In the genomic region with DNA sequence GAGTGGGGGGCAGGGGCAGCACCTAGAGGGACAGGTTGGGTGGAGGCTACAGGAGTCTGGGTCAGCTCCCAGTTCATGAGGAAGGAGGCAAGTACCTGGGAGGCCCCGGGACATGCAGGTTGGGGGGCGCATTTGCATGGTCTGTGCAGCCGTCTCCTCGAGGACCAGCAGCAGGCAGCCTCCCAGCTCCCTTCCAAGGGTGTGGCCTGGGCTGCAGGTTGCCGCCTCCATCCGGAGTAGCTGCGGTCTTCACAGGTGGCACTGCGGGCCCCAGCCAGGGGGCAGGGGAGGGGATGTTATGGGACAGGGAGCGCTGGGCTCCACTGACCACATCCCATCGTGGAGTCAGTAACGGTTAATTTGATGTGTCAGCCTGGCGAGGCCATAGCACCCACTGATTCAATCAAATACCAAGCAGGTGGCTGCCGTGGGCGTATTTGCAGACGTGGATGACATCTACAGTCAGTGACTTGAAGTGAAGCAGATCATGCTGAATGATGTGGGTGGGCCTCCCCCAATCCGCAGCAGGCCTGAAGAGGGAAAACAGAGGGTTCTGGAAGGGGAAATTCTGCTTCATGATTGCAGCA, we compare ENCODE assay signal across 9 cellular contexts.
DNase-seq lines count a peak whose midpoint lies in the region; ATAC-seq and TF ChIP-seq lines count a peak whose summit lies in the region.
"Had no signal": no experiment of that assay in that cellular context is flagged by ENCODE, and none has a peak within 500 bp of the region (broad histone marks: within the 10 kb centered on the region; RNA-seq: fewer than 3 reads in every experiment).

No MANE protein-coding gene starts in this region.

- no peaks in the 10 kb centered on the region for H3K27me3 ChIP-seq in left ventricle myocardium inferior (ENCODE audit: low read depth)
- no peaks in the 10 kb centered on the region for H3K27me3 ChIP-seq in right atrium auricular region
- peaks cover 6 to 12% of the 10 kb centered on the region in 2 experiments for H3K27me3 ChIP-seq in mesenchymal stem cell (ENCODE audit: control insufficient read depth in 1 of 2, insufficient read depth in 1 of 2, low read length in 2 of 2)
- no peaks in the 10 kb centered on the region for H3K27me3 ChIP-seq in aorta (ENCODE audit: control insufficient read depth in 1 of 2, insufficient read depth in 2 of 2, low read length in 1 of 2)
- H3K27me3 ChIP-seq in brain microvascular endothelial cell (replicated peaks), result no peaks in the 10 kb centered on the region

- no peak overlapping the region for H2AK5ac ChIP-seq in mesenchymal stem cell (ENCODE audit: low read length, severe bottlenecking)

- H2AFZ ChIP-seq in mesenchymal stem cell (ENCODE audit: low read depth, low read length), result no peak overlapping the region

- no peak overlapping the region for H3K18ac ChIP-seq in mesenchymal stem cell (ENCODE audit: low read depth in 1 of 2, low read length in 2 of 2)

- H3K27me3 Mint-ChIP-seq in activated CD4-positive, alpha-beta T cell treated with anti-CD3 and anti-CD28 coated beads, Interleukin-2, amount 10 ng/mL, durations not matched to agents 24 days and 14 days, result no peaks in the 10 kb centered on the region

- no peak overlapping the region for H2BK5ac ChIP-seq in mesenchymal stem cell (ENCODE audit: low read depth, low read length, poor library complexity, severe bottlenecking)

- no peak overlapping the region for H4K8ac ChIP-seq in mesenchymal stem cell (ENCODE audit: low read length)

- H3K9me3 ChIP-seq in left ventricle myocardium inferior (replicated peaks) (no peaks in the 10 kb centered on the region), right atrium auricular region (no peaks in the 10 kb centered on the region), mesenchymal stem cell (ENCODE audit: control insufficient read depth, low read length) (no peaks in the 10 kb centered on the region), aorta (ENCODE audit: control insufficient read depth, low read length) (no peaks in the 10 kb centered on the region)
- H3K9me3 ChIP-seq: thoracic aorta had no signal

- no peak overlapping the region for H2BK12ac ChIP-seq in mesenchymal stem cell (ENCODE audit: low read length in 2 of 2)

- peaks cover 31% of the 10 kb centered on the region for H3K4me1 ChIP-seq in left ventricle myocardium inferior
- H3K4me1 ChIP-seq in right atrium auricular region, result peaks cover 0 to 23% of the 10 kb centered on the region in 2 donors
- H3K4me1 ChIP-seq in mesenchymal stem cell (ENCODE audit: control insufficient read depth, insufficient read depth, low read depth, low read length), result peaks cover 5% of the 10 kb centered on the region
- no peaks in the 10 kb centered on the region for H3K4me1 ChIP-seq in aorta (ENCODE audit: control insufficient read depth in 1 of 2, insufficient read depth in 2 of 2, low read length in 2 of 2)

- no peak overlapping the region for H2BK120ac ChIP-seq in mesenchymal stem cell (ENCODE audit: low read depth, low read length)

- no peak overlapping the region for H3K23ac ChIP-seq in mesenchymal stem cell (ENCODE audit: low read length in 2 of 2)

- H3K4ac ChIP-seq in mesenchymal stem cell (ENCODE audit: low read depth in 1 of 2, low read length in 2 of 2), result no peak overlapping the region

- no peak overlapping the region for H3K4me3 ChIP-seq in left ventricle myocardium inferior
- H3K4me3 ChIP-seq in right atrium auricular region, result no peak overlapping the region
- no peak overlapping the region for H3K4me3 ChIP-seq in mesenchymal stem cell (ENCODE audit: insufficient read depth in 1 of 2, low read depth in 1 of 2, low read length in 2 of 2)
- no peak overlapping the region for H3K4me3 ChIP-seq in aorta (ENCODE audit: low read length in 2 of 2)
- no peak overlapping the region for H3K4me3 ChIP-seq in brain microvascular endothelial cell (ENCODE audit: low read depth, low read length)
- H3K4me3 ChIP-seq: thoracic aorta had no signal

- in situ Hi-C loops in brain microvascular endothelial cell (cut with HindIII; ENCODE audit: low pct_ligation_motif_present, low sequenced_read_pairs), result no loop called here

- no peak overlapping the region for H3K27ac ChIP-seq in left ventricle myocardium inferior (replicated peaks)
- no peak overlapping the region for H3K27ac ChIP-seq in right atrium auricular region
- no peak overlapping the region for H3K27ac ChIP-seq in mesenchymal stem cell (ENCODE audit: low read length, poor library complexity, severe bottlenecking)
- H3K27ac ChIP-seq in aorta (ENCODE audit: low read depth in 1 of 2, low read length in 2 of 2), result no peak overlapping the region
- H3K27ac ChIP-seq in brain microvascular endothelial cell, result no peak overlapping the region
- H3K27ac ChIP-seq: thoracic aorta had no signal

- H3K4me3 Mint-ChIP-seq in activated CD4-positive, alpha-beta T cell treated with anti-CD3 and anti-CD28 coated beads, Interleukin-2, amount 10 ng/mL, durations not matched to agents 24 days and 14 days, result no peak overlapping the region

- TF ChIP-seq CTCF in left ventricle myocardium inferior (IDR thresholded peaks at IDR 0.05; ENCODE audit: borderline replicate concordance) (no peak), right atrium auricular region (IDR thresholded peaks at IDR 0.05) (no peak), brain microvascular endothelial cell (IDR thresholded peaks at IDR 0.05; ENCODE audit: low read depth, low read length, missing control alignments) (no peak)

- peak overlapping the region; percentile 35 for H4K91ac ChIP-seq in mesenchymal stem cell (ENCODE audit: low read length)

- no peak overlapping the region for H3K9ac ChIP-seq in mesenchymal stem cell (ENCODE audit: low read length)

- intact Hi-C loops in left ventricle myocardium inferior (cut with micrococcal nuclease), result no loop called here
- intact Hi-C loops in activated CD4-positive, alpha-beta T cell treated with anti-CD3 and anti-CD28 coated beads, Interleukin-2, amount 10 ng/mL, durations not matched to agents 24 days and 14 days (cut with micrococcal nuclease), result no loop called here
- intact Hi-C loops in aorta (cut with DNase I), result no loop called here

- no peaks in the 10 kb centered on the region for H3K36me3 Mint-ChIP-seq in activated CD4-positive, alpha-beta T cell treated with anti-CD3 and anti-CD28 coated beads, Interleukin-2, amount 10 ng/mL, durations not matched to agents 24 days and 14 days (ENCODE audit: low read depth)

- peak overlapping the region; percentile 16 for H2BK15ac ChIP-seq in mesenchymal stem cell (ENCODE audit: low read depth, poor library complexity, severe bottlenecking)

- peaks cover 10% of the 10 kb centered on the region for H3K4me1 Mint-ChIP-seq in activated CD4-positive, alpha-beta T cell treated with anti-CD3 and anti-CD28 coated beads, Interleukin-2, amount 10 ng/mL, durations not matched to agents 24 days and 14 days

- WGBS in mesenchymal stem cell, result 91% methylated on average over 16 of the region's 16 CpGs
- 93 to 94% methylated on average over 16 of the region's 16 CpGs for WGBS in aorta, 2 donors

- H3K9me3 Mint-ChIP-seq in activated CD4-positive, alpha-beta T cell treated with anti-CD3 and anti-CD28 coated beads, Interleukin-2, amount 10 ng/mL, durations not matched to agents 24 days and 14 days, result no peaks in the 10 kb centered on the region

- H3K4me2 ChIP-seq in mesenchymal stem cell (ENCODE audit: low read length, poor library complexity, severe bottlenecking), result no peak overlapping the region

- DNase-seq in left ventricle myocardium inferior, result peak; percentile 7
- no peak for DNase-seq in right atrium auricular region (ENCODE audit: low spot score)
- peak; percentile 64 for DNase-seq in activated CD4-positive, alpha-beta T cell treated with anti-CD3 and anti-CD28 coated beads, Interleukin-2, amount 10 ng/mL, durations not matched to agents 24 days and 14 days
- no peak for DNase-seq in mesenchymal stem cell
- peak; percentile 52 to 72 for DNase-seq in aorta
- DNase-seq in NCI-H1417 treated with DMSO at 0.1 percent for 48 hours (lab: John Stamatoyannopoulos, UW), result no peak
- DNase-seq in medulla oblongata (ENCODE audit: extremely low spot score), result no peak
- DNase-seq in brain microvascular endothelial cell, result no peak

- no peaks in the 10 kb centered on the region for H3K79me1 ChIP-seq in mesenchymal stem cell (replicated peaks; ENCODE audit: low read length, poor library complexity, severe bottlenecking)

- H3K27ac Mint-ChIP-seq in activated CD4-positive, alpha-beta T cell treated with anti-CD3 and anti-CD28 coated beads, Interleukin-2, amount 10 ng/mL, durations not matched to agents 24 days and 14 days, result peak overlapping the region; percentile 25

- no peak for ATAC-seq in aorta (ENCODE audit: low FRiP score)

- no peaks in the 10 kb centered on the region for H3K36me3 ChIP-seq in left ventricle myocardium inferior
- H3K36me3 ChIP-seq in right atrium auricular region, result no peaks in the 10 kb centered on the region
- no peaks in the 10 kb centered on the region for H3K36me3 ChIP-seq in mesenchymal stem cell (ENCODE audit: control insufficient read depth in 1 of 2, insufficient read depth in 2 of 2, low read depth in 1 of 2, low read length in 2 of 2)
- no peaks in the 10 kb centered on the region for H3K36me3 ChIP-seq in aorta (ENCODE audit: control insufficient read depth in 1 of 2, insufficient read depth in 2 of 2, low read length in 1 of 2)
- no peaks in the 10 kb centered on the region for H3K36me3 ChIP-seq in brain microvascular endothelial cell (replicated peaks)
- H3K36me3 ChIP-seq: thoracic aorta had no signal

- H3K14ac ChIP-seq in mesenchymal stem cell (ENCODE audit: low read length in 2 of 2), result no peak overlapping the region

Comparison
In these comparisons a context has a peak if more than half of its experiments do, and no peak if none do; other contexts are left out.
1. DNase-seq: peak in left ventricle myocardium inferior (single experiment), activated CD4-positive, alpha-beta T cell treated with anti-CD3 and anti-CD28 coated beads, Interleukin-2, amount 10 ng/mL, durations not matched to agents 24 days and 14 days (single experiment) and aorta (2 of 2); none in right atrium auricular region (single experiment), mesenchymal stem cell (single experiment), NCI-H1417 treated with DMSO at 0.1 percent for 48 hours (single experiment), medulla oblongata (single experiment) and brain microvascular endothelial cell (single experiment).